21 cellular contexts compared by ENCODE assay signal in the genomic region with DNA sequence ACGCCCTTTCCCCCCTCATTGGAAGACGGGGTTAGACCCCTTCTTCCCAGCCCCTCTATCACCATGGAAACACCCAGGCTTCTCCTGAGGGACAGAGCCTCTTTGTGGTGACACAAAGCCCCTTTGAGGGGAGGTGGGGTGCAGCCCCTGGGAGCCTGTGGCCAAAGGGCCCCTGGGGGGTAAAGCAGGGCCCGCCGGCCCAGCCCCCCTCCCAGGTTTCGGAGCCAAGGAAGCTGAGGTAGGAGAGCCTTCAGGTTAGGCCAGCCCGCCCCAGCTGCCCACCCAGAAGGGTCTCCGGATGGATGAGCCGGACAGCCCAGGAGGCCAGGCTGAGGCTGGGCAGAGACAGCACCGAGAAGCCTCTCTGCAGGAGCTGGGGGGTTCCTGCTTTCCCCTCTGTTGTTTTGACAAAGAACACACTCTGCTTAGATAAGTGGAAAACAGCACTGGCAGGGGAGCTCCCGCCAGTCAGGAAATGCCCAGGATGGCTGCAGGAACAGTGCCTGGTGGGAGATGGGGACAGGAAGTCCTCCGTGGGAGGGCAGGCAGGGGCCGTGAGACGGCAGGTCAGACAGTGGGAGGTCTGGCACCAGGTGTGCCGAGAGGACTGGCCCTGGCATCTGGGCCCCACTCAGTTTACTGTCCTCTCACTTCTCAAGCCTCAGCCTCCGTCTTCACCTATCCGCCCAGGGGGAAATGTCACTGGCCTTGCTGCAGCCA. TPM values are rescaled to one million over a fixed set of nuclear protein-coding genes. Genes with fewer than 3 reads are reported as not detected.
DNase-seq lines count a peak whose midpoint lies in the region; ATAC-seq and TF ChIP-seq lines count a peak whose summit lies in the region.
"Had no signal": no experiment of that assay in that cellular context is flagged by ENCODE, and none has a peak within 500 bp of the region (broad histone marks: within the 10 kb centered on the region; RNA-seq: fewer than 3 reads in every experiment).

No MANE protein-coding gene starts in this region.

- no peak overlapping the region for H2BK12ac ChIP-seq in H9 (ENCODE audit: insufficient read length, low read depth, low read length)

- H3K56ac ChIP-seq in H9 (ENCODE audit: insufficient read length, low read depth, low read length): no peak overlapping the region

- no peak overlapping the region for H4K5ac ChIP-seq in H9 (ENCODE audit: insufficient read length, low read depth, low read length)

- H3K4me3 ChIP-seq in ascending aorta: no peak overlapping the region
- no peak overlapping the region for H3K4me3 ChIP-seq in right cardiac atrium (ENCODE audit: low read length)
- H3K4me3 ChIP-seq: esophagus muscularis mucosa, testis had no signal

- no peak overlapping the region for H2BK5ac ChIP-seq in H9 (ENCODE audit: insufficient read length, low read length)

- no peak overlapping the region for H2BK15ac ChIP-seq in H9 (ENCODE audit: low read depth, low read length)

- no peaks in the 10 kb centered on the region for H3K79me2 ChIP-seq in H9 (ENCODE audit: insufficient read depth, low read length)

- H2AK5ac ChIP-seq in H9 (ENCODE audit: insufficient read length, low read length): no peak overlapping the region

- no peak overlapping the region for H2BK20ac ChIP-seq in H9 (ENCODE audit: low read depth, low read length, poor library complexity, severe bottlenecking)

- H3K27me3 Mint-ChIP-seq in H9 (ENCODE audit: low read depth): no peaks in the 10 kb centered on the region; the same call in 1 of the 2 replicates

- no peak overlapping the region for H2AFZ ChIP-seq in H9 (ENCODE audit: low read length)

- no peak overlapping the region for H4K91ac ChIP-seq in H9 (ENCODE audit: insufficient read length, low read depth, low read length)

- no peak for DNase-seq in H9
- no peak for DNase-seq in ascending aorta (ENCODE audit: low spot score in 2 of 2)
- DNase-seq in right cardiac atrium: peak in 2 of 3 donors; percentile 46 to 55
- peak; percentile 52 for DNase-seq in posterior vena cava (ENCODE audit: low spot score)
- no peak for DNase-seq in NCI-H1092 (lab: John Stamatoyannopoulos, UW)
- no peak for DNase-seq in NCI-H1105 (lab: John Stamatoyannopoulos, UW)
- DNase-seq: DMS53; head of caudate nucleus; KBM-7; NCI-H1092 treated with DMSO at 0.1 percent for 48 hours; NCI-H345; SIG-M5; stimulated activated CD4-positive, alpha-beta T cell treated with anti-CD3 and anti-CD28 coated beads, Interleukin-4, amount 100 ng/mL, for 24 hours; stimulated activated CD8-positive, alpha-beta memory T cell treated with anti-CD3 and anti-CD28 coated beads, Interleukin-4, amount 100 ng/mL, for 48 hours; T-helper 2 cell; testis had no signal

- H3K9me3 ChIP-seq in H9 (ENCODE audit: control insufficient read depth, low read depth, low read length) (no peaks in the 10 kb centered on the region), ascending aorta (no peaks in the 10 kb centered on the region), right cardiac atrium (ENCODE audit: control insufficient read depth, low read length) (no peaks in the 10 kb centered on the region)
- H3K9me3 ChIP-seq: testis had no signal

- H3K36me3 Mint-ChIP-seq in H9 (ENCODE audit: insufficient read depth in 1 of 3, low read depth in 3 of 3): peaks cover 0 to 5% (median 0%) of the 10 kb centered on the region in 3 experiments; a peak in 3 of 7 replicates
- H3K36me3 Mint-ChIP-seq: mesothelial cell of epicardium had no signal

- no peak overlapping the region for H3T11ph ChIP-seq in H9 (ENCODE audit: low read length)

- H4K20me1 ChIP-seq in H9 (ENCODE audit: control insufficient read depth, insufficient read depth, insufficient read length): no peaks in the 10 kb centered on the region

- no peak overlapping the region; the same call in 1 of the 2 replicates for H3K14ac ChIP-seq in H9 (ENCODE audit: insufficient read depth, low read length)

- H3K4me1 ChIP-seq in H9 (ENCODE audit: insufficient read depth, low read length) (peaks cover 6% of the 10 kb centered on the region; the same call in 1 of the 2 replicates), ascending aorta (peaks cover 23 to 51% of the 10 kb centered on the region in 2 donors), right cardiac atrium (ENCODE audit: control insufficient read depth, insufficient read depth, low read length) (peaks cover 14% of the 10 kb centered on the region)

- H3K36me3 ChIP-seq in ascending aorta: no peaks in the 10 kb centered on the region
- H3K36me3 ChIP-seq: esophagus muscularis mucosa had no signal

- no peaks in the 10 kb centered on the region for H3K79me1 ChIP-seq in H9 (ENCODE audit: insufficient read depth, low read depth, low read length, poor library complexity, severe bottlenecking)

- no peak overlapping the region for H4K8ac ChIP-seq in H9 (replicated peaks; ENCODE audit: insufficient read length, low read depth, low read length)

- H3K23me2 ChIP-seq in H9 (ENCODE audit: insufficient read length, low read depth, low read length, poor library complexity, severe bottlenecking): no peaks in the 10 kb centered on the region

- peak overlapping the region; percentile 70 to 83 (median 70); a peak in 3 of 7 replicates for H3K27ac Mint-ChIP-seq in H9
- H3K27ac Mint-ChIP-seq: dendritic cell treated with granulocyte-macrophage colony-stimulating factor and Interleukin-4, amounts not matched to agents 40 ng/mL and 50 ng/mL, for 4 days; mesothelial cell of epicardium had no signal

- ATAC-seq in right cardiac atrium (no peak), HG02763 (IDR thresholded peaks at IDR 0.05; ENCODE audit: unreplicated experiment) (no peak), GM18505 (IDR thresholded peaks at IDR 0.05; ENCODE audit: unreplicated experiment) (no peak)

- no peak overlapping the region for H3K23ac ChIP-seq in H9 (ENCODE audit: insufficient read length, low read depth, low read length)

- H3K27me3 ChIP-seq in H9 (ENCODE audit: insufficient read depth, low read length) (no peaks in the 10 kb centered on the region), ascending aorta (no peaks in the 10 kb centered on the region), right cardiac atrium (ENCODE audit: control insufficient read depth, insufficient read depth) (no peaks in the 10 kb centered on the region)
- H3K27me3 ChIP-seq: esophagus muscularis mucosa, testis had no signal

- H3K4ac ChIP-seq in H9 (ENCODE audit: low read depth, low read length): no peak overlapping the region

- TF ChIP-seq POLR2A in GM18505 (IDR thresholded peaks at IDR 0.05; ENCODE audit: borderline replicate concordance, extremely low read depth, insufficient read depth, insufficient read length): no peak

- peak overlapping the region in 1 of 2 experiments; percentile 71; a peak in 3 of 5 replicates for H3K4me3 Mint-ChIP-seq in H9
- H3K4me3 Mint-ChIP-seq: dendritic cell treated with granulocyte-macrophage colony-stimulating factor and Interleukin-4, amounts not matched to agents 40 ng/mL and 50 ng/mL, for 4 days; mesothelial cell of epicardium had no signal

- H3K9ac ChIP-seq in H9 (ENCODE audit: extremely low read depth, insufficient read length, low read length): no peak overlapping the region

- peaks cover 4 to 6% of the 10 kb centered on the region in 2 experiments; a peak in 4 of 5 replicates for H3K9me3 Mint-ChIP-seq in H9

- H3K27ac ChIP-seq in H9 (ENCODE audit: insufficient read length, low read depth, low read length) (no peak overlapping the region), ascending aorta (peak overlapping the region; percentile 26 to 56), right cardiac atrium (ENCODE audit: low read length) (no peak overlapping the region)
- H3K27ac ChIP-seq: testis had no signal

- no CpG with 5 or more reads among the region's 16 CpGs for WGBS in H9 (ENCODE audit: extremely low coverage, insufficient read length, low lambda C conversion rate)
- WGBS in right cardiac atrium: 58% methylated on average over 16 of the region's 16 CpGs

- no peak overlapping the region for H3K4me2 ChIP-seq in H9 (ENCODE audit: insufficient read depth, insufficient read length, low read length)

- peaks cover 29 to 33% of the 10 kb centered on the region in 2 experiments for H3K4me1 Mint-ChIP-seq in H9

- no peak overlapping the region for H2BK120ac ChIP-seq in H9 (ENCODE audit: low read depth, low read length, poor library complexity, severe bottlenecking)

- TF ChIP-seq CTCF in H9 (conservative IDR thresholded peaks at IDR 0.05) (no peak), ascending aorta (IDR thresholded peaks at IDR 0.05) (no peak)

- no peak overlapping the region for H3K18ac ChIP-seq in H9 (ENCODE audit: insufficient read length, low read depth, low read length)

- intact Hi-C loops in ascending aorta (cut with DNase I): no loop called here
- intact Hi-C loops in right cardiac atrium (cut with DNase I): no loop called here
- intact Hi-C loops in posterior vena cava (cut with DNase I): no loop called here

RNA-seq across cellular contexts. Expression of a gene that starts 18.2 kb away (rescaled TPM):
- total RNA-seq in H9 (2021) (40.7 and 41.1 TPM in 2 replicates), ascending aorta (252 TPM), right cardiac atrium (10 to 100 TPM; 11.1 to 27.4 (median 18.4) TPM), posterior vena cava (10 to 100 TPM; 20.1 to 21.3 TPM)
- polyA plus RNA-seq in right cardiac atrium: 21.7 TPM

RNA-seq across cellular contexts. Expression of a gene that starts 22.5 kb away (rescaled TPM):
- total RNA-seq in H9 (2021) (14.6 and 22.9 TPM in 2 replicates), ascending aorta (26.3 TPM), right cardiac atrium (10 to 100 TPM; 61.1 to 70.4 (median 67.3) TPM), posterior vena cava (10 to 100 TPM; 28.4 to 31.1 TPM)
- polyA plus RNA-seq in right cardiac atrium: 64.9 TPM

RNA-seq across cellular contexts. Expression of a gene that starts 56.8 kb away (rescaled TPM):
- total RNA-seq in H9 (2021) (22.9 and 25.5 TPM in 2 replicates), ascending aorta (46.0 TPM), right cardiac atrium (10 to 100 TPM; 18.7 to 28.5 (median 26.0) TPM), posterior vena cava (10 to 100 TPM; 13.9 to 19.2 TPM)
- 32.9 TPM for polyA plus RNA-seq in right cardiac atrium

RNA-seq across cellular contexts. Expression of a gene that starts 56.8 kb away (rescaled TPM):
- 42.2 and 43.3 TPM in 2 replicates for total RNA-seq in H9 (2021)
- 150 TPM for total RNA-seq in ascending aorta
- total RNA-seq in right cardiac atrium: 10 to 100 TPM; 69.6 to 89.3 (median 84.4) TPM
- 102 TPM for polyA plus RNA-seq in right cardiac atrium
- 10 to 100 TPM; 81.7 to 95.4 TPM for total RNA-seq in posterior vena cava

Comparison
In these comparisons a context has a peak if more than half of its experiments do, and no peak if none do; other contexts are left out.
1. DNase-seq: peak in right cardiac atrium (2 of 3) and posterior vena cava (single experiment); none in H9 (single experiment), ascending aorta (0 of 2), NCI-H1092 (single experiment) and NCI-H1105 (single experiment).
2. H3K27ac ChIP-seq: peak in ascending aorta (2 of 2); none in H9 (single experiment) and right cardiac atrium (single experiment).